14 cellular contexts compared by ENCODE assay signal in genomic region chr1:42723511-42723910, GRCh38. TPM values are rescaled to one million over a fixed set of nuclear protein-coding genes. Genes with fewer than 3 reads are reported as not detected.
"Had no signal": no experiment of that assay in that cellular context is flagged by ENCODE, and none has a peak within 500 bp of the region (broad histone marks: within the 10 kb centered on the region; RNA-seq: fewer than 3 reads in every experiment).

No MANE protein-coding gene starts in this region.

- H3K4me3 ChIP-seq: gastrocnemius medialis, right atrium auricular region, skin epidermis, tibial nerve had no signal

- DNase-seq: activated CD4-positive, alpha-beta T cell treated with anti-CD3 and anti-CD28 coated beads for 1 hour; activated effector memory CD4-positive, alpha-beta T cell treated with anti-CD3 and anti-CD28 coated beads, Interleukin-2, amount 50 U/mL, for 16 hours; activated T-cell treated with anti-CD3 and anti-CD28 coated beads, Interleukin-2, amount 50 U/mL, for 24 hours; anterior cingulate cortex; gastrocnemius medialis; islet precursor cell; naive thymus-derived CD4-positive, alpha-beta T cell; posterior cingulate gyrus had no signal

- H3K9me3 ChIP-seq: gastrocnemius medialis, neutrophil, right atrium auricular region, tibial nerve had no signal

- H3K27me3 ChIP-seq: gastrocnemius medialis, neutrophil, right atrium auricular region, tibial nerve had no signal

- H3K36me3 ChIP-seq: neutrophil, right atrium auricular region, tibial nerve had no signal

- ATAC-seq: gastrocnemius medialis; naive thymus-derived CD4-positive, alpha-beta T cell had no signal

- H3K4me1 ChIP-seq: gastrocnemius medialis, right atrium auricular region, tibial nerve had no signal

- H3K27ac ChIP-seq: gastrocnemius medialis, neutrophil, right atrium auricular region, skin epidermis, tibial nerve had no signal

RNA-seq across cellular contexts. Expression of gene CLDN19, which starts 16.5 kb away (rescaled TPM):
- total RNA-seq: activated CD8-positive, alpha-beta memory T cell treated with anti-CD3 and anti-CD28 coated beads for 36 hours; activated naive CD4-positive, alpha-beta T cell treated with anti-CD3 and anti-CD28 coated beads, Interleukin-2, amount 50 U/mL, for 72 hours; naive thymus-derived CD4-positive, alpha-beta T cell had no signal
- polyA plus RNA-seq: naive thymus-derived CD4-positive, alpha-beta T cell had no signal
